Comparison of ENCODE assay signal across 8 cellular contexts in genomic region chr7:519429-519973, GRCh38. TPM values are rescaled to one million over a fixed set of nuclear protein-coding genes. Genes with fewer than 3 reads are reported as not detected.
DNase-seq lines count a peak whose midpoint lies in the region; ATAC-seq, FAIRE-seq and TF ChIP-seq lines count a peak whose summit lies in the region.

Gene PDGFA (minus strand): TSS chr7:519846. CDS start chr7:519001, 845 bp downstream.

- FAIRE-seq in urothelium cell line (lab: Jason Lieb, UNC), result no peak

- no peak for DNase-seq in CD8-positive, alpha-beta memory T cell
- DNase-seq in HFF-Myc (ENCODE audit: extremely low read depth, low read depth) (no peak), WTC11 (ENCODE audit: low spot score) (no peak), esophagus muscularis mucosa (ENCODE audit: extremely low spot score) (no peak), urothelium cell line (ENCODE audit: low spot score) (peak; percentile 76), NCI-H446 (lab: John Stamatoyannopoulos, UW) (no peak), NCI-H2107 treated with DMSO at 0.1 percent for 48 hours (lab: John Stamatoyannopoulos, UW; ENCODE audit: unreplicated experiment) (no peak)

- peak within 1 kb of the TSS; percentile 71 to 89 (median 76) for H3K4me3 Mint-ChIP-seq in CD8-positive, alpha-beta memory T cell
- peak within 1 kb of the TSS; percentile 89 for H3K4me3 Mint-ChIP-seq in WTC11

- no peak for TF ChIP-seq EP300 in esophagus muscularis mucosa (IDR thresholded peaks at IDR 0.05)

- WGBS in esophagus muscularis mucosa, result 0% methylated on average over 20 of the region's 93 CpGs

- TF ChIP-seq POLR2A in esophagus muscularis mucosa (IDR thresholded peaks at IDR 0.05; ENCODE audit: low read depth), result no peak

- no peaks in the 10 kb centered on the region for H3K36me3 Mint-ChIP-seq in CD8-positive, alpha-beta memory T cell
- H3K36me3 Mint-ChIP-seq in WTC11, result no peaks in the 10 kb centered on the region; the same call in 1 of the 2 replicates

- no peak within 1 kb of the TSS for H3K27ac Mint-ChIP-seq in CD8-positive, alpha-beta memory T cell
- no peak within 1 kb of the TSS for H3K27ac Mint-ChIP-seq in WTC11

- intact Hi-C loops in esophagus muscularis mucosa (cut with DNase I), result loop anchor here (2.0 to 5.0 kb wide), 3 partner anchors 147 to 253 kb away; no protein-coding TSS in a partner anchor

- H3K27me3 ChIP-seq in CD8-positive, alpha-beta memory T cell (ENCODE audit: insufficient read depth, low read length, poor library complexity, severe bottlenecking), result peaks cover 23% of the 10 kb centered on the region
- H3K27me3 ChIP-seq in esophagus muscularis mucosa (peaks cover 0 to 25% (median 0%) of the 10 kb centered on the region in 4 donors), muscle layer of duodenum (ENCODE audit: low read depth, low read length) (peaks cover 5% of the 10 kb centered on the region)

- H3K4me1 Mint-ChIP-seq in CD8-positive, alpha-beta memory T cell, result peaks cover 11 to 27% (median 11%) of the 10 kb centered on the region in 3 donors
- H3K4me1 Mint-ChIP-seq in WTC11, result peaks cover 22% of the 10 kb centered on the region

- 0 out of 2 replicates have a peak, but pooled peaks have one; percentile 0 for ATAC-seq in WTC11

- CTCF ChIA-PET in CD8-positive, alpha-beta memory T cell (lab: Charles Lee), result interaction anchor here (0.6 kb wide), 1 partner anchor 583 kb away, joined by 3 read pairs; no protein-coding TSS in a partner anchor
- CTCF ChIA-PET in WTC11 (lab: Charles Lee), result interaction anchor here (0.5 to 0.7 kb wide), 2 partner anchors 33 to 556 kb away, joined by 3 read pairs; no protein-coding TSS in a partner anchor

- TF ChIP-seq CTCF in HFF-Myc (IDR thresholded peaks at IDR 0.05; ENCODE audit: low read depth, low read length, missing control alignments), result no peak
- TF ChIP-seq CTCF in WTC11 (IDR thresholded peaks at IDR 0.05), result no peak
- no peak for TF ChIP-seq CTCF in esophagus muscularis mucosa (IDR thresholded peaks at IDR 0.05)

- no peak within 1 kb of the TSS for H3K27ac ChIP-seq in CD8-positive, alpha-beta memory T cell (ENCODE audit: low read depth, low read length)
- H3K27ac ChIP-seq in esophagus muscularis mucosa (replicated peaks in 1 of 4) (peak within 1 kb of the TSS; percentile 90 to 96 (median 94)), muscle layer of duodenum (ENCODE audit: low read length) (peak within 1 kb of the TSS; percentile 45)

- POLR2A ChIA-PET in CD8-positive, alpha-beta memory T cell (lab: Charles Lee), result no interaction called here
- POLR2A ChIA-PET in WTC11 (lab: Charles Lee), result no interaction called here

- H3K9me3 Mint-ChIP-seq in CD8-positive, alpha-beta memory T cell, result peaks cover 0 to 2% (median 0%) of the 10 kb centered on the region in 5 donors
- no peaks in the 10 kb centered on the region for H3K9me3 Mint-ChIP-seq in WTC11

- peaks cover 30 to 44% of the 10 kb centered on the region in 2 donors for H3K27me3 Mint-ChIP-seq in CD8-positive, alpha-beta memory T cell
- peaks cover 42% of the 10 kb centered on the region for H3K27me3 Mint-ChIP-seq in WTC11 (ENCODE audit: low read depth)

- H3K4me3 ChIP-seq in CD8-positive, alpha-beta memory T cell (ENCODE audit: low read length), result peak within 1 kb of the TSS; percentile 32
- H3K4me3 ChIP-seq in HFF-Myc (replicated peaks; ENCODE audit: low read depth, low read length), result peak within 1 kb of the TSS; percentile 38
- H3K4me3 ChIP-seq in esophagus muscularis mucosa, result peak within 1 kb of the TSS; percentile 65 to 89 (median 81)
- peak within 1 kb of the TSS; percentile 69 to 90 for H3K4me3 ChIP-seq in muscle layer of duodenum (ENCODE audit: low read depth in 1 of 2, low read length in 2 of 2)

- H3K36me3 ChIP-seq in CD8-positive, alpha-beta memory T cell (ENCODE audit: insufficient read depth, low read length), result no peaks in the 10 kb centered on the region
- H3K36me3 ChIP-seq in esophagus muscularis mucosa, result no peaks in the 10 kb centered on the region
- H3K36me3 ChIP-seq in muscle layer of duodenum (ENCODE audit: control insufficient read depth in 1 of 2, insufficient read depth in 2 of 2, low read length in 2 of 2), result no peaks in the 10 kb centered on the region

- no peaks in the 10 kb centered on the region for H3K9me3 ChIP-seq in CD8-positive, alpha-beta memory T cell (ENCODE audit: low read length)
- no peaks in the 10 kb centered on the region for H3K9me3 ChIP-seq in esophagus muscularis mucosa
- H3K9me3 ChIP-seq in muscle layer of duodenum (ENCODE audit: control insufficient read depth in 1 of 2, low read length in 2 of 2), result no peaks in the 10 kb centered on the region

- H3K4me1 ChIP-seq in CD8-positive, alpha-beta memory T cell (ENCODE audit: insufficient read depth, low read length), result peaks cover 12% of the 10 kb centered on the region
- peaks cover 48 to 79% (median 61%) of the 10 kb centered on the region in 4 donors for H3K4me1 ChIP-seq in esophagus muscularis mucosa
- peaks cover 0 to 49% of the 10 kb centered on the region in 2 donors for H3K4me1 ChIP-seq in muscle layer of duodenum (ENCODE audit: control insufficient read depth in 1 of 2, insufficient read depth in 2 of 2, low read length in 2 of 2)

TF ChIP-seq in WTC11, 78 proteins besides CTCF, POLR2A, EP300 and RAD21 (continues in another document):
- no peak for TF ChIP-seq HMGA2 (CRISPR knock-in tag; IDR thresholded peaks at IDR 0.05)
- TF ChIP-seq SMAD4 (CRISPR knock-in tag; IDR thresholded peaks at IDR 0.05), result no peak
- no peak for TF ChIP-seq NFATC4 (CRISPR knock-in tag; IDR thresholded peaks at IDR 0.05)
- no peak for TF ChIP-seq NFE2L1 (CRISPR knock-in tag; IDR thresholded peaks at IDR 0.05)
- no peak for TF ChIP-seq E2F1 (CRISPR knock-in tag; IDR thresholded peaks at IDR 0.05)
- no peak for TF ChIP-seq ZNF121 (CRISPR knock-in tag; IDR thresholded peaks at IDR 0.05)
- TF ChIP-seq ZNF138 (CRISPR knock-in tag; conservative IDR thresholded peaks at IDR 0.05), result no peak
- no peak for TF ChIP-seq TP53 (CRISPR knock-in tag; IDR thresholded peaks at IDR 0.05)
- TF ChIP-seq ATF2 (CRISPR knock-in tag; IDR thresholded peaks at IDR 0.05; ENCODE audit: borderline replicate concordance, low read depth), result no peak
- TF ChIP-seq ELF4 (CRISPR knock-in tag; IDR thresholded peaks at IDR 0.05; ENCODE audit: low read depth), result no peak
- TF ChIP-seq TCF7 (CRISPR knock-in tag; IDR thresholded peaks at IDR 0.05; ENCODE audit: low read depth), result no peak
- TF ChIP-seq MAX (CRISPR knock-in tag; IDR thresholded peaks at IDR 0.05), result no peak
- TF ChIP-seq IRF1 (CRISPR knock-in tag; IDR thresholded peaks at IDR 0.05), result no peak

RNA-seq across cellular contexts. Expression of gene PDGFA, which starts in this region (rescaled TPM):
- total RNA-seq in CD8-positive, alpha-beta memory T cell, result 10 to 100 TPM; 11.6 to 11.9 TPM
- polyA plus RNA-seq in CD8-positive, alpha-beta memory T cell, result 0.68 TPM
- total RNA-seq in WTC11 (2021), result 114 to 131 TPM (median 129 TPM) in 3 replicates
- total RNA-seq in esophagus muscularis mucosa, result 100 to 1,000 TPM in 2 of 4 donors, 10 to 100 TPM in 2; 88.0 to 184 (median 119) TPM
